Comparison of ENCODE assay signal across 8 cellular contexts in the genomic region with DNA sequence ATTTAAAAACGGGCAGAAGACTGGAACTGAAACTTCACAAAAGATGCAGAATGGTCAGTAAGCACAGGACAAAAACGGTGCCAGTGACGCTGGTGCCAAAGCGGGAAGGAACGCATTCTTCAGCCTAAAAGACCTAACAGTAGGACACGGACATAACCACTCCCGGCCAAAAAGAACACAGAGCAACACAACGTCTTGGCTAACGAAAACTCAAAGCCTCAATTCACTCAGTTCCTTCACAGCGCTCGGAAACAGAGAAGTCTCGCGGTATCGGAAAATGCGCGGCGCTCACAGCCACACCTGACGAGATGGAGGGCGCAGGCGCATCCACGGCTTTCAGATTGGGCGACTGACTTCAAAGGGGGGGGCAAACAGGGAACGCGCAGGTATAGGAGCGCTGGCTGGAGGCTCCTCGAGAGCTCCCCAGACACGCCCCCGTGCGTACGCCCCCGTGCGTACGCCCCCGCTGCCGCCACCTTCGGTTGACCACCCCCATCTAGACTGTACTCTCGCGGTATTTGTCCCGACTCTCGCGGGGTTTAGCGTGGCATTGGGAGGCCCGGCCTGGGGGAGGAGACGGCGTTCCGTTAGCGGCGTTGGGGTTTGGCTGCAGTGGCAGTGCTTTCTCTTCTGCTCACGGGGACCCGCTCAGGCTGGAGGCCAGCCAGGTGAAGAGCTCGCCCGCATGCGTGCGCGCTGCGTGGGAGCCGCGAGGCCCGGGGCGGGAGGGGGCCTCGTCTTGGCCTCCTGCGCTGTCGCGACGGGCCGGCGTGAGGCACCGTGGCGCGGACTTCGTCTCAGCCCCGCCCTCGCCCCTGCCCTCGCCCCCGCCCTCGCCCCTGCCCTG. TPM values are rescaled to one million over a fixed set of nuclear protein-coding genes. Genes with fewer than 3 reads are reported as not detected.
DNase-seq lines count a peak whose midpoint lies in the region; FAIRE-seq and TF ChIP-seq lines count a peak whose summit lies in the region.

A gene (plus strand): TSS at position 576 of the 847 bp plus-strand sequence. CDS start 321 bp downstream, outside the sequence.

- H2BK15ac ChIP-seq in neuronal stem cell (ENCODE audit: low read length), result peak within 1 kb of the TSS; percentile 38

- peak within 1 kb of the TSS; percentile 99 for H3K27ac ChIP-seq in neuronal stem cell (replicated peaks; ENCODE audit: low read length)

- H3K27me3 ChIP-seq in neuronal stem cell (ENCODE audit: control insufficient read depth in 3 of 3, insufficient read depth in 3 of 3, low read depth in 1 of 3, low read length in 3 of 3), result no peaks in the 10 kb centered on the region

- H2AK5ac ChIP-seq in neuronal stem cell (ENCODE audit: low read depth, low read length), result no peak within 1 kb of the TSS

- CTCF ChIA-PET in activated naive CD4-positive, alpha-beta T cell treated with anti-CD3 and anti-CD28 coated beads for 36 hours (lab: Charles Lee), result interaction anchor here (0.5 to 3.1 kb wide), 7 partner anchors 9 to 41 kb away, joined by 3 to 16 read pairs (median 6); a partner anchor contains a TSS

- peak within 1 kb of the TSS; percentile 84 for H3K4me3 ChIP-seq in HFF-Myc (replicated peaks; ENCODE audit: low read depth, low read length)
- peak within 1 kb of the TSS; percentile 70 to 100 for H3K4me3 ChIP-seq in neuronal stem cell (ENCODE audit: low read length in 2 of 2)

- H3K23ac ChIP-seq in neuronal stem cell (ENCODE audit: low read depth, low read length, poor library complexity), result peak within 1 kb of the TSS; percentile 93

- H3K27ac Mint-ChIP-seq in activated naive CD4-positive, alpha-beta T cell treated with anti-CD3 and anti-CD28 coated beads for 36 hours, result peak within 1 kb of the TSS; percentile 99

- H3K9me3 Mint-ChIP-seq in activated naive CD4-positive, alpha-beta T cell treated with anti-CD3 and anti-CD28 coated beads for 36 hours, result peaks cover 5% of the 10 kb centered on the region

- FAIRE-seq in frontal cortex (lab: Jason Lieb, UNC), result no peak

- TF ChIP-seq CTCF in HFF-Myc (IDR thresholded peaks at IDR 0.05; ENCODE audit: low read depth, low read length, missing control alignments), result no peak
- no peak for TF ChIP-seq CTCF in subcutaneous adipose tissue (IDR thresholded peaks at IDR 0.05; ENCODE audit: low read depth)

- no peak within 1 kb of the TSS for H2BK120ac ChIP-seq in neuronal stem cell (ENCODE audit: low read depth, low read length)

- H3K36me3 ChIP-seq in neuronal stem cell (replicated peaks in 1 of 2; ENCODE audit: control insufficient read depth in 2 of 2, insufficient read depth in 2 of 2, low read length in 2 of 2), result peaks cover 0 to 50% of the 10 kb centered on the region in 2 donors

- H4K91ac ChIP-seq in neuronal stem cell (ENCODE audit: low read depth, low read length, poor library complexity), result peak within 1 kb of the TSS; percentile 80

- intact Hi-C loops in activated naive CD4-positive, alpha-beta T cell treated with anti-CD3 and anti-CD28 coated beads for 36 hours (cut with micrococcal nuclease), result loop anchor here (1.0 to 10.0 kb wide), 10 partner anchors 10 to 1097 kb away; a partner anchor contains a TSS

- H2AFZ ChIP-seq in neuronal stem cell (ENCODE audit: low read length), result peak within 1 kb of the TSS; percentile 95

- peaks cover 0 to 13% of the 10 kb centered on the region in 2 donors for H3K9me3 ChIP-seq in neuronal stem cell (replicated peaks in 1 of 2; ENCODE audit: control insufficient read depth in 2 of 2, insufficient read depth in 1 of 2, low read depth in 1 of 2, low read length in 2 of 2)

- no peak within 1 kb of the TSS for H3K4ac ChIP-seq in neuronal stem cell (ENCODE audit: low read length)

- H3K4me3 Mint-ChIP-seq in activated naive CD4-positive, alpha-beta T cell treated with anti-CD3 and anti-CD28 coated beads for 36 hours, result peak within 1 kb of the TSS; percentile 96

- H3K14ac ChIP-seq in neuronal stem cell (ENCODE audit: low read length), result peak within 1 kb of the TSS; percentile 94

- peak within 1 kb of the TSS; percentile 100 for H3K9ac ChIP-seq in neuronal stem cell (ENCODE audit: low read depth, low read length, poor library complexity)

- no peak within 1 kb of the TSS for H2BK12ac ChIP-seq in neuronal stem cell (ENCODE audit: low read length)

- no CpG with 5 or more reads among the region's 76 CpGs for WGBS in neuronal stem cell (ENCODE audit: extremely low coverage in 2 of 2, insufficient read length in 2 of 2, insufficient replicate concordance in 1 of 2), 2 donors

- peak within 1 kb of the TSS; percentile 98 for H4K8ac ChIP-seq in neuronal stem cell (ENCODE audit: low read depth, low read length)

- H3K27me3 Mint-ChIP-seq in activated naive CD4-positive, alpha-beta T cell treated with anti-CD3 and anti-CD28 coated beads for 36 hours (ENCODE audit: low read depth), result no peaks in the 10 kb centered on the region

- peak within 1 kb of the TSS; percentile 95 for H2BK5ac ChIP-seq in neuronal stem cell (ENCODE audit: low read length)

- H3K4me2 ChIP-seq in neuronal stem cell (ENCODE audit: insufficient read depth, low read length, poor library complexity, severe bottlenecking), result peak within 1 kb of the TSS; percentile 57

- peaks cover 3% of the 10 kb centered on the region in 2 donors for H3K4me1 ChIP-seq in neuronal stem cell (ENCODE audit: control insufficient read depth in 2 of 2, insufficient read depth in 1 of 2, low read depth in 1 of 2, low read length in 2 of 2)

- H3K4me1 Mint-ChIP-seq in activated naive CD4-positive, alpha-beta T cell treated with anti-CD3 and anti-CD28 coated beads for 36 hours (ENCODE audit: low read depth), result peaks cover 27% of the 10 kb centered on the region

- DNase-seq in GM03348 (ENCODE audit: low spot score), result peak; percentile 94
- peak; percentile 95 for DNase-seq in HFF-Myc (ENCODE audit: extremely low read depth, low read depth)
- DNase-seq in NAMALWA (ENCODE audit: low spot score), result peak; percentile 98
- peak; percentile 97 for DNase-seq in SK-N-DZ (ENCODE audit: low spot score)
- peak; percentile 99 for DNase-seq in activated naive CD4-positive, alpha-beta T cell treated with anti-CD3 and anti-CD28 coated beads for 36 hours
- DNase-seq in frontal cortex (ENCODE audit: low spot score in 2 of 2), result peak; percentile 81 to 84
- DNase-seq in neuronal stem cell (ENCODE audit: low spot score), result peak; percentile 100

- no peaks in the 10 kb centered on the region for H3K79me1 ChIP-seq in neuronal stem cell (ENCODE audit: low read depth, low read length)

- H3K36me3 Mint-ChIP-seq in activated naive CD4-positive, alpha-beta T cell treated with anti-CD3 and anti-CD28 coated beads for 36 hours (ENCODE audit: low read depth), result peaks cover 21% of the 10 kb centered on the region

- peak within 1 kb of the TSS; percentile 100 for H3K18ac ChIP-seq in neuronal stem cell (ENCODE audit: low read length)

RNA-seq across cellular contexts. Expression of the gene that starts here (rescaled TPM):
- polyA plus RNA-seq in SK-N-DZ (2014; cell fraction: cytosol; rRNA removed), result 18.0 and 31.5 TPM in 2 replicates
- 131 and 159 TPM in 2 replicates for polyA plus RNA-seq in SK-N-DZ (2014; cell fraction: nucleus; rRNA removed)
- total RNA-seq in activated naive CD4-positive, alpha-beta T cell treated with anti-CD3 and anti-CD28 coated beads for 36 hours, result 10 to 100 TPM; 62.1 to 65.9 TPM
- total RNA-seq in frontal cortex (110 TPM), subcutaneous adipose tissue (100 to 1,000 TPM; 130 to 244 (median 148) TPM)
- polyA plus RNA-seq in neuronal stem cell (2013, experiment 1 of 2), result 57.4 TPM
- polyA plus RNA-seq in neuronal stem cell (2013, experiment 2 of 2), result 60.9 TPM

Comparison
In these comparisons a context has a peak if more than half of its experiments do, and no peak if none do; other contexts are left out.
1. Peak in every context shown above with its lines: DNase-seq, H3K4me3 ChIP-seq and H3K27ac ChIP-seq.